ENCODE assay signal across 8 cellular contexts in genomic region chr4:173257732-173258717, GRCh38.
DNase-seq lines count a peak whose midpoint lies in the region; ATAC-seq and TF ChIP-seq lines count a peak whose summit lies in the region.

No MANE protein-coding gene starts in this region.

- DNase-seq in G401 (ENCODE audit: low spot score) (peak; percentile 91), HuH-7 (ENCODE audit: low spot score) (peak; percentile 28), SJCRH30 (peak; percentile 45 to 70), glomerular endothelial cell (ENCODE audit: extremely low read depth, low read depth, low spot score) (peak; percentile 42), prostate gland (ENCODE audit: low spot score) (peak; percentile 50), 8988T (no peak)
- DNase-seq in activated naive CD4-positive, alpha-beta T cell (lab: John Stamatoyannopoulos, UW), result peak in 3 of 4 experiments; percentile 0 to 12 (median 7)

- in situ Hi-C loops in G401 (cut with HindIII; ENCODE audit: low sequenced_read_pairs), result no loop called here

- TF ChIP-seq CTCF in prostate gland (IDR thresholded peaks at IDR 0.05), result peak in 3 of 4 experiments; percentile 45 to 67 (median 64)

- H3K36me3 ChIP-seq in SJCRH30, result no peaks in the 10 kb centered on the region; the same call in none of the 2 replicates
- no peaks in the 10 kb centered on the region for H3K36me3 ChIP-seq in prostate gland

- H3K27me3 ChIP-seq in SJCRH30 (no peaks in the 10 kb centered on the region), prostate gland (replicated peaks; ENCODE audit: insufficient read depth) (no peaks in the 10 kb centered on the region)

- H3K9me3 ChIP-seq in SJCRH30 (replicated peaks) (peaks cover 4% of the 10 kb centered on the region; the same call in 1 of the 2 replicates), prostate gland (no peaks in the 10 kb centered on the region)

- WGBS in prostate gland, result 41% methylated on average over 4 of the region's 4 CpGs

- H3K4me3 ChIP-seq in SJCRH30 (no peak overlapping the region), prostate gland (no peak overlapping the region)

- TF ChIP-seq POLR2A in prostate gland (IDR thresholded peaks at IDR 0.05), result no peak

- H3K4me1 ChIP-seq in SJCRH30 (0 out of 2 replicates have a peak, but pooled peaks cover 4% of the 10 kb centered on the region), prostate gland (replicated peaks) (no peaks in the 10 kb centered on the region)

- H3K27ac ChIP-seq in SJCRH30 (no peak overlapping the region), prostate gland (no peak overlapping the region)

- intact Hi-C loops in prostate gland (cut with DNase I), result loop anchor here (5.0 to 10.0 kb wide), 2 partner anchors 83 to 231 kb away; no protein-coding TSS in a partner anchor

- peak; percentile 87 for ATAC-seq in GM21528 (IDR thresholded peaks at IDR 0.05; ENCODE audit: low FRiP score, unreplicated experiment)
